Comparison of ENCODE assay signal across 8 cellular contexts in genomic region chr12:18430425-18431048, GRCh38.
DNase-seq lines count a peak whose midpoint lies in the region; ATAC-seq, FAIRE-seq and TF ChIP-seq lines count a peak whose summit lies in the region.

No MANE protein-coding gene starts in this region.

- BruUV-seq in HepG2 (replicated peaks; lab: Mats Ljungman, UMichigan): no TSS peak

- H3K9me3 Mint-ChIP-seq in CD8-positive, alpha-beta memory T cell: peaks cover 0 to 7% (median 2%) of the 10 kb centered on the region in 5 donors

- H4K20me1 ChIP-seq in HepG2 (ENCODE audit: insufficient read depth, low read length): no peaks in the 10 kb centered on the region

- ATAC-seq in HepG2: peak; percentile 93

- no peak overlapping the region for H3K4me3 ChIP-seq in HepG2 (replicated peaks in 1 of 3; ENCODE audit: insufficient read depth in 1 of 3, low read depth in 2 of 3, low read length in 3 of 3)
- H3K4me3 ChIP-seq in CD8-positive, alpha-beta memory T cell (ENCODE audit: low read length): no peak overlapping the region

- TF ChIP-seq EP300 in HepG2 (IDR thresholded peaks at IDR 0.05; ENCODE audit: low read depth in 2 of 2, low read length in 2 of 2) (no peak), HepG2 (CRISPR knock-in tag; IDR thresholded peaks at IDR 0.05; ENCODE audit: borderline replicate concordance) (no peak)

- H3K9me3 ChIP-seq in HepG2 (ENCODE audit: low read length): no peaks in the 10 kb centered on the region
- no peaks in the 10 kb centered on the region for H3K9me3 ChIP-seq in CD8-positive, alpha-beta memory T cell (ENCODE audit: low read length)

- no peak for TF ChIP-seq POLR2A in HepG2 (IDR thresholded peaks at IDR 0.05; ENCODE audit: insufficient read depth in 1 of 2, low read depth in 2 of 2, low read length in 2 of 2)
- TF ChIP-seq POLR2A in GM12892 (IDR thresholded peaks at IDR 0.05; ENCODE audit: low read depth, low read length): no peak

- H3K36me3 ChIP-seq in HepG2 (replicated peaks in 1 of 2; ENCODE audit: control insufficient read depth in 1 of 2, insufficient read depth in 2 of 2, low read length in 2 of 2): no peaks in the 10 kb centered on the region
- H3K36me3 ChIP-seq in CD8-positive, alpha-beta memory T cell (ENCODE audit: insufficient read depth, low read length): no peaks in the 10 kb centered on the region

- H3K27me3 ChIP-seq in HepG2 (ENCODE audit: control insufficient read depth in 1 of 2, insufficient read depth in 2 of 2, low read length in 2 of 2): no peaks in the 10 kb centered on the region
- H3K27me3 ChIP-seq in CD8-positive, alpha-beta memory T cell (ENCODE audit: insufficient read depth, low read length, poor library complexity, severe bottlenecking): no peaks in the 10 kb centered on the region

- TF ChIP-seq RAD21 in HepG2 (CRISPR knock-in tag; IDR thresholded peaks at IDR 0.05): no peak

- no peak overlapping the region for H3K4me2 ChIP-seq in HepG2 (ENCODE audit: low read depth, low read length)

- no peaks in the 10 kb centered on the region for H3K79me2 ChIP-seq in HepG2 (ENCODE audit: insufficient read depth, low read length)

- POLR2A ChIA-PET in HepG2 (lab: Yijun Ruan, JAX): no interaction called here
- POLR2A ChIA-PET in CD8-positive, alpha-beta memory T cell (lab: Charles Lee): no interaction called here

- no peaks in the 10 kb centered on the region for H3K4me1 ChIP-seq in HepG2 (ENCODE audit: insufficient read depth, low read length)
- no peaks in the 10 kb centered on the region for H3K4me1 ChIP-seq in CD8-positive, alpha-beta memory T cell (ENCODE audit: insufficient read depth, low read length)

- WGBS in HepG2 (ENCODE audit: low lambda C conversion rate): 4% methylated on average over 3 of the region's 3 CpGs

- intact Hi-C loops in HepG2 (cut with micrococcal nuclease; ENCODE audit: unreplicated experiment): loop anchor here (1.0 to 10.0 kb wide), 3 partner anchors 434 to 858 kb away; no protein-coding TSS in a partner anchor

- no peaks in the 10 kb centered on the region for H3K36me3 Mint-ChIP-seq in CD8-positive, alpha-beta memory T cell

- peak; percentile 74 for TF ChIP-seq CTCF in HepG2 (CRISPR knock-in tag; IDR thresholded peaks at IDR 0.05)

- no peak overlapping the region for H3K27ac Mint-ChIP-seq in CD8-positive, alpha-beta memory T cell

- FAIRE-seq in HepG2 (lab: Jason Lieb, UNC): peak; percentile 68
- no peak for FAIRE-seq in GM12892 (lab: Jason Lieb, UNC)

- no peaks in the 10 kb centered on the region for H3K4me1 Mint-ChIP-seq in CD8-positive, alpha-beta memory T cell

- no peak overlapping the region for H3K27ac ChIP-seq in HepG2 (ENCODE audit: extremely low read length, insufficient read depth, low read length)
- no peak overlapping the region for H3K27ac ChIP-seq in CD8-positive, alpha-beta memory T cell (ENCODE audit: low read depth, low read length)

- CTCF ChIA-PET in HepG2 (lab: Yijun Ruan, JAX; ENCODE audit: low intra/inter-chr PET ratio, low total read pairs): interaction anchor here (0.7 kb wide), 1 partner anchor 858 kb away, joined by 3 read pairs; no protein-coding TSS in a partner anchor
- CTCF ChIA-PET in CD8-positive, alpha-beta memory T cell (lab: Charles Lee): no interaction called here

- no peak overlapping the region for H3K9ac ChIP-seq in HepG2 (ENCODE audit: insufficient read depth, low read depth, low read length)

- H3K4me3 Mint-ChIP-seq in CD8-positive, alpha-beta memory T cell: no peak overlapping the region

- DNase-seq in EL (peak; percentile 64), HCEC 1CT (peak; percentile 62), NCI-H510A (lab: John Stamatoyannopoulos, UW) (peak; percentile 35), cerebellar cortex (ENCODE audit: low spot score) (peak; percentile 12), HepG2 (ENCODE audit: low spot score) (peak; percentile 24), NCI-H2107 treated with DMSO at 0.1 percent for 48 hours (lab: John Stamatoyannopoulos, UW; ENCODE audit: unreplicated experiment) (no peak), GM12892 (ENCODE audit: insufficient read length) (no peak)
- no peak for DNase-seq in CD8-positive, alpha-beta memory T cell

- in situ Hi-C loops in HepG2 (cut with HindIII; ENCODE audit: extremely low pct_ligation_motif_present, low pct_unique_long_range_greater_than_20kb): loop anchor here (25.0 kb wide), 2 partner anchors 757 to 857 kb away; no protein-coding TSS in a partner anchor

- H2AFZ ChIP-seq in HepG2 (ENCODE audit: low read length): no peak overlapping the region

- peaks cover 0 to under 1% of the 10 kb centered on the region in 2 donors for H3K27me3 Mint-ChIP-seq in CD8-positive, alpha-beta memory T cell

TF ChIP-seq in HepG2, 621 proteins besides CTCF, POLR2A, EP300 and RAD21:
- peak; percentile 75 for TF ChIP-seq STAG1 (CRISPR knock-in tag; IDR thresholded peaks at IDR 0.05)
- TF ChIP-seq ZNF614 (CRISPR knock-in tag; IDR thresholded peaks at IDR 0.05; ENCODE audit: borderline replicate concordance): no peak
- TF ChIP-seq KLF16 (CRISPR knock-in tag; IDR thresholded peaks at IDR 0.05): no peak
- no peak for TF ChIP-seq NCOR1 (IDR thresholded peaks at IDR 0.05; ENCODE audit: borderline replicate concordance, low read length)
- 0 out of 2 replicates have a peak, but pooled peaks have one; percentile 24 for TF ChIP-seq ARID3A (IDR thresholded peaks at IDR 0.05; ENCODE audit: low read depth, low read length)
- TF ChIP-seq MXD4 (CRISPR knock-in tag; IDR thresholded peaks at IDR 0.05): no peak
- TF ChIP-seq SMC3 (IDR thresholded peaks at IDR 0.05; ENCODE audit: low read length): peak; percentile 55

Comparison
In these comparisons a context has a peak if more than half of its experiments do, and no peak if none do; other contexts are left out.
1. DNase-seq: peak in EL (single experiment), HCEC 1CT (single experiment), NCI-H510A (single experiment), cerebellar cortex (single experiment) and HepG2 (single experiment); none in NCI-H2107 treated with DMSO at 0.1 percent for 48 hours (single experiment), GM12892 (single experiment) and CD8-positive, alpha-beta memory T cell (0 of 5).